ENCODE assay signal across 8 cellular contexts in the genomic region with DNA sequence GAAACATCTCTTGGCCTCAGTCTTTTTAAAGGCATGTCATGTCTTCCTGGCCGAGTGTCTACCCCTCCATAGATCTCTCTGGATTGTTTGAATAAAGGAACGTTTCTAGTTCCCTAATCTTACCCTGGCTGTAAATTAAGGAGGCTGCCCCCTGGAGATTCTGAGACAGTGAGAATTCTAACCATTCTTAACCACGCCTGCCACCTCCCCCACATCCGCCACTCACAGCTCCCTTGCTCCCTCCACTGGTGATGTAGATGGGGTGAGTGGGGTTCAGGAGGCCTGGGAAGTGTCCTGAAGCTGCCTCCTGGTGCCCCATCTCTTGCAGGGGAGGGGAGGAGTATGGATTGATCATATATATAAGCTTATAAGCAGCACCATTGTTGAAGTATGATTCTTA. TPM values are rescaled to one million over a fixed set of nuclear protein-coding genes. Genes with fewer than 3 reads are reported as not detected.
A peak's percentile ranks its signal among the peaks of the same experiment; 100 is the strongest.
DNase-seq lines count a peak whose midpoint lies in the region; FAIRE-seq and TF ChIP-seq lines count a peak whose summit lies in the region.

No MANE protein-coding gene starts in this region.

- H3K9me3 ChIP-seq in neural cell (ENCODE audit: low read length) (no peaks in the 10 kb centered on the region), transverse colon (no peaks in the 10 kb centered on the region)

- peaks cover 81% of the 10 kb centered on the region for H3K79me2 ChIP-seq in neural cell (replicated peaks; ENCODE audit: insufficient read depth, low read length)

- H3K4me3 ChIP-seq in neural cell (ENCODE audit: low read length) (peak overlapping the region; percentile 89), transverse colon (no peak overlapping the region)

- H3F3A ChIP-seq in neural cell (ENCODE audit: insufficient read depth, low read length, poor library complexity, severe bottlenecking), result peaks cover 15% of the 10 kb centered on the region

- no peak overlapping the region for H3K27ac ChIP-seq in neural cell (ENCODE audit: low read length)
- H3K27ac ChIP-seq in transverse colon, result no peak overlapping the region

- peaks cover 0 to 37% (median 21%) of the 10 kb centered on the region in 4 donors for H3K4me1 ChIP-seq in transverse colon

- H3K27ac Mint-ChIP-seq in activated T-cell treated with anti-CD3 and anti-CD28 coated beads, Interleukin-2, amount 50 U/mL, for 24 hours, result no peak overlapping the region

- no peak for FAIRE-seq in urothelium cell line (lab: Jason Lieb, UNC)

- TF ChIP-seq EP300 in neural cell (conservative IDR thresholded peaks at IDR 0.05; ENCODE audit: poor library complexity, severe bottlenecking) (no peak), transverse colon (IDR thresholded peaks at IDR 0.05; ENCODE audit: low read depth) (no peak)

- H3K27me3 ChIP-seq in neural cell (ENCODE audit: insufficient read depth, low read depth, low read length), result no peaks in the 10 kb centered on the region
- no peaks in the 10 kb centered on the region for H3K27me3 ChIP-seq in transverse colon

- DNase-seq in NCI-H2171 treated with DMSO at 0.1 percent for 48 hours (lab: John Stamatoyannopoulos, UW) (peak; percentile 30), NCI-H2171 (lab: John Stamatoyannopoulos, UW) (no peak), MV-4-11 (lab: John Stamatoyannopoulos, UW) (peak; percentile 81), GM20000 (ENCODE audit: low spot score) (no peak), transverse colon (no peak), urothelium cell line (ENCODE audit: low spot score) (no peak)
- peak; percentile 48 for DNase-seq in activated T-cell treated with anti-CD3 and anti-CD28 coated beads, Interleukin-2, amount 50 U/mL, for 24 hours

- TF ChIP-seq CTCF in neural cell (IDR thresholded peaks at IDR 0.05; ENCODE audit: poor library complexity, severe bottlenecking), result peak; percentile 36
- TF ChIP-seq CTCF in GM20000 (IDR thresholded peaks at IDR 0.05; ENCODE audit: extremely low read depth, missing control alignments), result no peak
- no peak for TF ChIP-seq CTCF in transverse colon (IDR thresholded peaks at IDR 0.05)

- H2AFZ ChIP-seq in neural cell (ENCODE audit: low read depth, low read length), result no peak overlapping the region

- intact Hi-C loops in transverse colon (cut with DNase I; ENCODE audit: low total_unique reads), result no loop called here

- H3K36me3 Mint-ChIP-seq in activated T-cell treated with anti-CD3 and anti-CD28 coated beads, Interleukin-2, amount 50 U/mL, for 24 hours (ENCODE audit: low read depth), result no peaks in the 10 kb centered on the region

- H3K4me2 ChIP-seq in neural cell (ENCODE audit: low read length), result no peak overlapping the region

- in situ Hi-C loops in transverse colon (cut with MboI; ENCODE audit: low pct_ligation_motif_present in 1 of 4, low pct_unique_long_range_greater_than_20kb in 1 of 4, low sequenced_read_pairs in 3 of 4), result no loop called here

- no peak for TF ChIP-seq RAD21 in neural cell (conservative IDR thresholded peaks at IDR 0.05)

- H3K4me3 Mint-ChIP-seq in activated T-cell treated with anti-CD3 and anti-CD28 coated beads, Interleukin-2, amount 50 U/mL, for 24 hours, result no peak overlapping the region

- H3K9me2 ChIP-seq in neural cell (ENCODE audit: insufficient read depth, low read length), result no peaks in the 10 kb centered on the region

- H3K36me3 ChIP-seq in neural cell (ENCODE audit: insufficient read depth, low read length) (no peaks in the 10 kb centered on the region), transverse colon (no peaks in the 10 kb centered on the region)

- WGBS in transverse colon (ENCODE audit: low coverage in 1 of 2), 2 donors, result 59% methylated on average over 4 of the region's 4 CpGs; no CpG with 5 or more reads in 1 of the 2 donors

- peaks cover 14% of the 10 kb centered on the region for H3K27me3 Mint-ChIP-seq in activated T-cell treated with anti-CD3 and anti-CD28 coated beads, Interleukin-2, amount 50 U/mL, for 24 hours

- peaks cover 78% of the 10 kb centered on the region for H3K4me1 Mint-ChIP-seq in activated T-cell treated with anti-CD3 and anti-CD28 coated beads, Interleukin-2, amount 50 U/mL, for 24 hours (ENCODE audit: low read depth)

- H3K9me3 Mint-ChIP-seq in activated T-cell treated with anti-CD3 and anti-CD28 coated beads, Interleukin-2, amount 50 U/mL, for 24 hours, result no peaks in the 10 kb centered on the region

- H4K20me1 ChIP-seq in neural cell (ENCODE audit: insufficient read depth), result no peaks in the 10 kb centered on the region

- no peak overlapping the region for H3K9ac ChIP-seq in neural cell (ENCODE audit: low read length)

- no peak for TF ChIP-seq POLR2A in transverse colon (IDR thresholded peaks at IDR 0.05)

TF ChIP-seq in neural cell, 6 proteins besides CTCF, POLR2A, EP300 and RAD21:
- no peak for TF ChIP-seq EZH2 (IDR thresholded peaks at IDR 0.05; ENCODE audit: borderline replicate concordance, insufficient read depth, low read length, poor library complexity, severe bottlenecking)
- TF ChIP-seq SMC3 (conservative IDR thresholded peaks at IDR 0.05; ENCODE audit: poor library complexity), result no peak
- no peak for TF ChIP-seq POLR2AphosphoS5 (IDR thresholded peaks at IDR 0.05)

RNA-seq across cellular contexts. Expression of a gene that starts 48.0 kb away (rescaled TPM):
- 218 and 261 TPM in 2 replicates for polyA plus RNA-seq in neural cell
- 723 and 816 TPM in 2 replicates for polyA minus RNA-seq in neural cell
- 100 to 1,000 TPM in 2 of 4 donors, 10 to 100 TPM in 2; 71.8 to 124 (median 95.3) TPM for total RNA-seq in transverse colon

Comparison
In these comparisons a context has a peak if more than half of its experiments do, and no peak if none do; other contexts are left out.
1. DNase-seq: peak in NCI-H2171 treated with DMSO at 0.1 percent for 48 hours (single experiment), MV-4-11 (single experiment) and activated T-cell treated with anti-CD3 and anti-CD28 coated beads, Interleukin-2, amount 50 U/mL, for 24 hours (single experiment); none in NCI-H2171 (single experiment), GM20000 (single experiment), transverse colon (single experiment) and urothelium cell line (single experiment).